Comparison of ENCODE assay signal across 8 cellular contexts in genomic region chr2:74849228-74849892, GRCh38. TPM values are rescaled to one million over a fixed set of nuclear protein-coding genes. Genes with fewer than 3 reads are reported as not detected.
DNase-seq lines count a peak whose midpoint lies in the region; ATAC-seq and TF ChIP-seq lines count a peak whose summit lies in the region.

No MANE protein-coding gene starts in this region.

- CTCF ChIA-PET in GM10248 (lab: Yijun Ruan, JAX) = interaction anchor here (0.9 to 2.5 kb wide), 10 partner anchors 9 to 136 kb away, joined by 3 to 17 read pairs (median 5); no protein-coding TSS in a partner anchor
- CTCF ChIA-PET in activated CD4-positive, alpha-beta memory T cell treated with anti-CD3 and anti-CD28 coated beads, Interleukin-2, amount 10 ng/mL, durations not matched to agents 7 days and 5 days (lab: Charles Lee) = interaction anchor here (0.8 to 4.4 kb wide), 4 partner anchors 12 to 139 kb away, joined by 3 to 59 read pairs (median 8); partner anchors contain the start of gene HK2

- ATAC-seq in GM21576 (IDR thresholded peaks at IDR 0.05; ENCODE audit: unreplicated experiment) = peak; percentile 83

- no peaks in the 10 kb centered on the region for H3K27me3 ChIP-seq in right atrium auricular region
- no peaks in the 10 kb centered on the region for H3K27me3 ChIP-seq in thyroid gland

- peak; percentile 42 for DNase-seq in GM10248 (ENCODE audit: extremely low spot score)
- peak; percentile 59 for DNase-seq in activated CD4-positive, alpha-beta memory T cell treated with anti-CD3 and anti-CD28 coated beads, Interleukin-2, amount 10 ng/mL, durations not matched to agents 7 days and 5 days
- no peak for DNase-seq in right atrium auricular region (ENCODE audit: low spot score)
- peak; percentile 41 for DNase-seq in stimulated activated CD8-positive, alpha-beta memory T cell treated with anti-CD3 and anti-CD28 coated beads, Interleukin-4, amount 100 ng/mL, for 48 hours
- no peak for DNase-seq in thyroid gland
- no peak for DNase-seq in G401 (ENCODE audit: low spot score)

- H3K4me3 ChIP-seq in right atrium auricular region (no peak overlapping the region), thyroid gland (replicated peaks in 1 of 3) (no peak overlapping the region)

- WGBS in thyroid gland, 2 donors = 66 to 79% methylated on average over 8 of the region's 8 CpGs

- peaks cover 35 to 51% (median 41%) of the 10 kb centered on the region in 3 donors for H3K4me1 Mint-ChIP-seq in IgD-negative memory B cell
- peaks cover 71% of the 10 kb centered on the region for H3K4me1 Mint-ChIP-seq in activated CD4-positive, alpha-beta memory T cell treated with anti-CD3 and anti-CD28 coated beads, Interleukin-2, amount 10 ng/mL, durations not matched to agents 7 days and 5 days

- POLR2A ChIA-PET in GM10248 (lab: Yijun Ruan, JAX) = interaction anchor here (0.7 kb wide), 1 partner anchor 188 kb away, joined by 4 read pairs; no protein-coding TSS in a partner anchor
- POLR2A ChIA-PET in activated CD4-positive, alpha-beta memory T cell treated with anti-CD3 and anti-CD28 coated beads, Interleukin-2, amount 10 ng/mL, durations not matched to agents 7 days and 5 days (lab: Charles Lee) = interaction anchor here (1.2 to 4.9 kb wide), 4 partner anchors 10 to 391 kb away, joined by 3 to 62 read pairs (median 10); partner anchors contain the start of genes HK2 and WBP1

- in situ Hi-C loops in G401 (cut with HindIII; ENCODE audit: low sequenced_read_pairs) = no loop called here

- H3K36me3 Mint-ChIP-seq in IgD-negative memory B cell = no peaks in the 10 kb centered on the region
- H3K36me3 Mint-ChIP-seq in activated CD4-positive, alpha-beta memory T cell treated with anti-CD3 and anti-CD28 coated beads, Interleukin-2, amount 10 ng/mL, durations not matched to agents 7 days and 5 days (ENCODE audit: low read depth) = peaks cover 5% of the 10 kb centered on the region

- H3K27ac ChIP-seq in right atrium auricular region (peak overlapping the region; percentile 44 to 55), thyroid gland (peak overlapping the region in 1 of 3 donors; percentile 13)

- H3K27ac Mint-ChIP-seq in IgD-negative memory B cell = peak overlapping the region; percentile 97 to 99 (median 98)
- peak overlapping the region; percentile 95 for H3K27ac Mint-ChIP-seq in activated CD4-positive, alpha-beta memory T cell treated with anti-CD3 and anti-CD28 coated beads, Interleukin-2, amount 10 ng/mL, durations not matched to agents 7 days and 5 days

- H3K9me3 Mint-ChIP-seq in IgD-negative memory B cell = no peaks in the 10 kb centered on the region
- no peaks in the 10 kb centered on the region for H3K9me3 Mint-ChIP-seq in activated CD4-positive, alpha-beta memory T cell treated with anti-CD3 and anti-CD28 coated beads, Interleukin-2, amount 10 ng/mL, durations not matched to agents 7 days and 5 days

- no peaks in the 10 kb centered on the region for H3K9me3 ChIP-seq in right atrium auricular region
- H3K9me3 ChIP-seq in thyroid gland = no peaks in the 10 kb centered on the region

- H3K36me3 ChIP-seq in right atrium auricular region = no peaks in the 10 kb centered on the region
- H3K36me3 ChIP-seq in thyroid gland = no peaks in the 10 kb centered on the region

- H3K27me3 Mint-ChIP-seq in IgD-negative memory B cell = no peaks in the 10 kb centered on the region
- H3K27me3 Mint-ChIP-seq in activated CD4-positive, alpha-beta memory T cell treated with anti-CD3 and anti-CD28 coated beads, Interleukin-2, amount 10 ng/mL, durations not matched to agents 7 days and 5 days = no peaks in the 10 kb centered on the region

- no peak for TF ChIP-seq POLR2A in thyroid gland (IDR thresholded peaks at IDR 0.05)

- intact Hi-C loops in thyroid gland (cut with DNase I) = no loop called here

- no peak for TF ChIP-seq CTCF in GM10248 (IDR thresholded peaks at IDR 0.05; ENCODE audit: control extremely low read depth, extremely low read depth, low read depth, missing control alignments)
- no peak for TF ChIP-seq CTCF in right atrium auricular region (IDR thresholded peaks at IDR 0.05)
- no peak for TF ChIP-seq CTCF in thyroid gland (IDR thresholded peaks at IDR 0.05)

- H3K4me1 ChIP-seq in right atrium auricular region = peaks cover 0 to 56% of the 10 kb centered on the region in 2 donors
- H3K4me1 ChIP-seq in thyroid gland = peaks cover 7 to 42% of the 10 kb centered on the region in 2 donors

- peak overlapping the region; percentile 82 to 97 (median 92) for H3K4me3 Mint-ChIP-seq in IgD-negative memory B cell
- H3K4me3 Mint-ChIP-seq in activated CD4-positive, alpha-beta memory T cell treated with anti-CD3 and anti-CD28 coated beads, Interleukin-2, amount 10 ng/mL, durations not matched to agents 7 days and 5 days = peak overlapping the region; percentile 60

RNA-seq across cellular contexts. Expression of gene HK2, which starts 15.4 kb away (rescaled TPM):
- 4.3 TPM for polyA plus RNA-seq in IgD-negative memory B cell
- total RNA-seq in activated CD4-positive, alpha-beta memory T cell treated with anti-CD3 and anti-CD28 coated beads, Interleukin-2, amount 10 ng/mL, durations not matched to agents 7 days and 5 days = 10 to 100 TPM; 36.8 to 37.8 TPM
- total RNA-seq in right atrium auricular region = 1 to 10 TPM; 3.4 to 8.1 TPM
- total RNA-seq in thyroid gland = 10 to 100 TPM in 3 of 4 donors, 1 to 10 TPM in 1; 6.7 to 47.8 (median 26.9) TPM
- total RNA-seq in G401 (2014; rRNA removed; shearing (Covaris generic)) = 11.3 and 17.1 TPM in 2 replicates

Comparison
In these comparisons a context has a peak if more than half of its experiments do, and no peak if none do; other contexts are left out.
1. DNase-seq: peak in GM10248 (single experiment), activated CD4-positive, alpha-beta memory T cell treated with anti-CD3 and anti-CD28 coated beads, Interleukin-2, amount 10 ng/mL, durations not matched to agents 7 days and 5 days (single experiment) and stimulated activated CD8-positive, alpha-beta memory T cell treated with anti-CD3 and anti-CD28 coated beads, Interleukin-4, amount 100 ng/mL, for 48 hours (single experiment); none in right atrium auricular region (single experiment), thyroid gland (0 of 2) and G401 (single experiment).